ENCODE assay signal across 8 cellular contexts in genomic region chrX:7083468-7084396, GRCh38.
DNase-seq lines count a peak whose midpoint lies in the region; ATAC-seq lines count a peak whose summit lies in the region.

No MANE protein-coding gene starts in this region.

- H3K27ac ChIP-seq in caudate nucleus (ENCODE audit: low read depth, low read length): no peak overlapping the region

- intact Hi-C loops in left colon (cut with DNase I, micrococcal nuclease): no loop called here

- DNase-seq in activated gamma-delta T cell treated with Interleukin-2 at 50 U/mL for 16 hours (peak; percentile 53), activated gamma-delta T cell (lab: John Stamatoyannopoulos, UW) (no peak), RKO (ENCODE audit: low spot score) (peak; percentile 75), left colon (no peak), caudate nucleus (lab: John Stamatoyannopoulos, UW) (no peak)
- peak; percentile 56 for DNase-seq in activated gamma-delta T cell treated with anti-CD3 and anti-CD28 coated beads, Interleukin-2, amount 50 U/mL, for 16 hours (ENCODE audit: low read depth)
- DNase-seq in stimulated activated naive CD4-positive, alpha-beta T cell treated with Interleukin-2 at 50 U/mL for 16 hours (lab: John Stamatoyannopoulos, UW): peak; percentile 48

- peak; percentile 93 for ATAC-seq in HG03045 (IDR thresholded peaks at IDR 0.05; ENCODE audit: unreplicated experiment)
- ATAC-seq in left colon: peak; percentile 23

Comparison
In these comparisons a context has a peak if more than half of its experiments do, and no peak if none do; other contexts are left out.
1. DNase-seq: peak in activated gamma-delta T cell treated with Interleukin-2 at 50 U/mL for 16 hours (single experiment), RKO (single experiment), activated gamma-delta T cell treated with anti-CD3 and anti-CD28 coated beads, Interleukin-2, amount 50 U/mL, for 16 hours (single experiment) and stimulated activated naive CD4-positive, alpha-beta T cell treated with Interleukin-2 at 50 U/mL for 16 hours (single experiment); none in activated gamma-delta T cell (single experiment), left colon (0 of 2) and caudate nucleus (0 of 61).